In genomic region chr7:16727736-16728135, GRCh38 we compare ENCODE assay signal across 1 cellular context.
TF ChIP-seq lines count a peak whose summit lies in the region.

No MANE protein-coding gene starts in this region.

TF ChIP-seq in IMR-90, 13 proteins besides CTCF, POLR2A, EP300 and RAD21:
- TF ChIP-seq USF2 (IDR thresholded peaks at IDR 0.05; ENCODE audit: low read depth, low read length) (no peak), FOS (IDR thresholded peaks at IDR 0.05; ENCODE audit: low read depth, low read length) (no peak), MXI1 (IDR thresholded peaks at IDR 0.05; ENCODE audit: borderline replicate concordance, low read depth, low read length) (no peak), CEBPB (IDR thresholded peaks at IDR 0.05; ENCODE audit: low read depth, low read length) (no peak), MAFK (IDR thresholded peaks at IDR 0.05; ENCODE audit: low read depth, low read length) (no peak), NFE2L2 (IDR thresholded peaks at IDR 0.05; ENCODE audit: low read depth, low read length) (no peak), MAZ (IDR thresholded peaks at IDR 0.05; ENCODE audit: borderline replicate concordance, low read depth, low read length) (no peak), RFX5 (IDR thresholded peaks at IDR 0.05; ENCODE audit: low read depth, low read length) (no peak), RCOR1 (IDR thresholded peaks at IDR 0.05; ENCODE audit: insufficient replicate concordance, low read length) (no peak), BHLHE40 (IDR thresholded peaks at IDR 0.05; ENCODE audit: low read depth, low read length) (no peak), ELK1 (IDR thresholded peaks at IDR 0.05; ENCODE audit: borderline replicate concordance, low read depth, low read length) (no peak), SMC3 (IDR thresholded peaks at IDR 0.05; ENCODE audit: low read depth, low read length) (no peak), CHD1 (IDR thresholded peaks at IDR 0.05; ENCODE audit: low read depth, low read length) (no peak)
